Comparison of ENCODE assay signal across 9 cellular contexts in the genomic region with DNA sequence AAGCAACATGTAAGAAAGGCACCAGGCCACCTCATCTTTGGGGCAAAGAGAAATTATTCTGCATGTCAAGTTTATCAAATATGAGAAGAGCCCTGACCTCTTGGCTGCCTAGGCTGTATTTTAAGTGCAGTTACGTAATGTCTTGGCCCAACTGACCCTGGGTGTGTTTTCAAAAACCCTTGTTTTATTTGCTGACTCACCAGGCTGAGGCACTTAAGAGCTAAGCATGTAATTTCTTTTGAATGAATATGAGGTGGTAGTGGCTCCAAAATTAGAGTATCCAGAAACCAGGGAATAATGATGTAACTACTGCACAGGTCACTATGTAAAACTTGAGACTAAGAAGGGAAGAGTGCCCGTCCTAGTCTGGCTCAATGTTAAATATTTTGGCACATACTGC. TPM values are rescaled to one million over a fixed set of nuclear protein-coding genes. Genes with fewer than 3 reads are reported as not detected.
A peak's percentile ranks its signal among the peaks of the same experiment; 100 is the strongest.
DNase-seq lines count a peak whose midpoint lies in the region; ATAC-seq and TF ChIP-seq lines count a peak whose summit lies in the region.
"Had no signal": no experiment of that assay in that cellular context is flagged by ENCODE, and none has a peak within 500 bp of the region (broad histone marks: within the 10 kb centered on the region; RNA-seq: fewer than 3 reads in every experiment).

No MANE protein-coding gene starts in this region.

- DNase-seq in SW480 (ENCODE audit: low spot score) (peak; percentile 7), left ventricle myocardium inferior (no peak), upper lobe of left lung (peak in 1 of 2 donors; percentile 72), NCI-H82 treated with DMSO at 0.1 percent for 48 hours (lab: John Stamatoyannopoulos, UW; ENCODE audit: unreplicated experiment) (no peak), CD14-positive monocyte (ENCODE audit: low spot score) (no peak)

- H3K27me3 ChIP-seq in left ventricle myocardium inferior (ENCODE audit: low read depth), result no peaks in the 10 kb centered on the region
- H3K27me3 ChIP-seq in upper lobe of left lung, result no peaks in the 10 kb centered on the region

- intact Hi-C loops in left ventricle myocardium inferior (cut with micrococcal nuclease) (no loop called here), CD14-positive monocyte (cut with micrococcal nuclease) (no loop called here)

- H3K36me3 ChIP-seq in left ventricle myocardium inferior (no peaks in the 10 kb centered on the region), upper lobe of left lung (no peaks in the 10 kb centered on the region)

- H3K4me3 ChIP-seq in left ventricle myocardium inferior (no peak overlapping the region), upper lobe of left lung (no peak overlapping the region)

- H3K36me3 Mint-ChIP-seq in CD14-positive monocyte, result peaks cover 0 to 2% of the 10 kb centered on the region in 2 donors

- TF ChIP-seq EP300 in Ishikawa (IDR thresholded peaks at IDR 0.05; ENCODE audit: borderline replicate concordance), result no peak
- TF ChIP-seq EP300 in upper lobe of left lung (IDR thresholded peaks at IDR 0.05), result peak in 1 of 4 donors; percentile 24

- H3K4me1 ChIP-seq in left ventricle myocardium inferior (peaks cover 28% of the 10 kb centered on the region), upper lobe of left lung (peaks cover 4 to 12% (median 6%) of the 10 kb centered on the region in 4 donors)

- peaks cover 0 to 3% (median 2%) of the 10 kb centered on the region in 3 donors for H3K27me3 Mint-ChIP-seq in CD14-positive monocyte (ENCODE audit: low read depth in 3 of 3)

- H3K27ac Mint-ChIP-seq in CD14-positive monocyte, result peak overlapping the region in 2 of 7 donors; percentile 40 to 50

- 22 to 45% methylated on average over 2 of the region's 2 CpGs for WGBS in upper lobe of left lung, 2 donors

- TF ChIP-seq POLR2A in upper lobe of left lung (IDR thresholded peaks at IDR 0.05), result no peak

- peaks cover 31% of the 10 kb centered on the region for H3K4me1 Mint-ChIP-seq in CD14-positive monocyte
- H3K4me1 Mint-ChIP-seq: central memory CD8-positive, alpha-beta T cell had no signal

- H3K9me3 ChIP-seq in left ventricle myocardium inferior (replicated peaks), result no peaks in the 10 kb centered on the region
- H3K9me3 ChIP-seq in upper lobe of left lung, result peaks cover 0 to 8% (median 0%) of the 10 kb centered on the region in 4 donors

- no peak for TF ChIP-seq RAD21 in Ishikawa (IDR thresholded peaks at IDR 0.05; ENCODE audit: low read depth)

- no peak overlapping the region for H3K4me3 Mint-ChIP-seq in CD14-positive monocyte
- H3K4me3 Mint-ChIP-seq: central memory CD8-positive, alpha-beta T cell had no signal

- TF ChIP-seq CTCF in left ventricle myocardium inferior (IDR thresholded peaks at IDR 0.05; ENCODE audit: borderline replicate concordance), result no peak
- no peak for TF ChIP-seq CTCF in upper lobe of left lung (IDR thresholded peaks at IDR 0.05)
- TF ChIP-seq CTCF in CD14-positive monocyte (IDR thresholded peaks at IDR 0.05), result no peak

- H3K27ac ChIP-seq in left ventricle myocardium inferior (replicated peaks) (peak overlapping the region; percentile 59), upper lobe of left lung (no peak overlapping the region)

- ATAC-seq in upper lobe of left lung (ENCODE audit: low FRiP score in 2 of 2) (peak; percentile 77 to 93), GM19023 (IDR thresholded peaks at IDR 0.05; ENCODE audit: unreplicated experiment) (no peak)

- peaks cover 19 to 26% (median 20%) of the 10 kb centered on the region in 7 donors for H3K9me3 Mint-ChIP-seq in CD14-positive monocyte

TF ChIP-seq in Ishikawa, 13 proteins besides CTCF, POLR2A, EP300 and RAD21:
- no peak for TF ChIP-seq EGR1 (IDR thresholded peaks at IDR 0.05)
- no peak for TF ChIP-seq FOXM1 (IDR thresholded peaks at IDR 0.05; ENCODE audit: borderline replicate concordance, low read depth)
- peak; percentile 70 for TF ChIP-seq CEBPB (IDR thresholded peaks at IDR 0.05)
TF ChIP-seq in Ishikawa: peak in this region for 1.

RNA-seq across cellular contexts. Expression of a gene that starts 24.3 kb away (rescaled TPM):
- total RNA-seq in left ventricle myocardium inferior (0.30 TPM), upper lobe of left lung (not detected)
- not detected for polyA plus RNA-seq in CD14-positive monocyte
- total RNA-seq: pulmonary artery endothelial cell had no signal
